8 cellular contexts compared by ENCODE assay signal in genomic region chr7:93921607-93922446, GRCh38.
DNase-seq lines count a peak whose midpoint lies in the region; ATAC-seq and TF ChIP-seq lines count a peak whose summit lies in the region.

TSS of gene GNG11 (plus strand) at chr7:93921735. CDS start at chr7:93922138, 403 bp downstream.

- no peaks in the 10 kb centered on the region for H3K27me3 ChIP-seq in muscle layer of colon (ENCODE audit: control insufficient read depth in 1 of 2, insufficient read depth in 2 of 2, low read length in 2 of 2)

- H3K4me3 ChIP-seq in fibroblast of mammary gland (ENCODE audit: control insufficient read depth, low read depth, low read length) = peak within 1 kb of the TSS; percentile 86
- peak within 1 kb of the TSS; percentile 28 to 95 for H3K4me3 ChIP-seq in muscle layer of colon (ENCODE audit: low read depth in 1 of 2, low read length in 2 of 2)

- DNase-seq in GM04504 (ENCODE audit: low read depth) (peak; percentile 61), HuH-7.5 (ENCODE audit: low spot score) (peak; percentile 6), fibroblast of mammary gland (ENCODE audit: low read depth) (peak; percentile 86), substantia nigra (lab: John Stamatoyannopoulos, UW) (peak in 45 of 49 donors; percentile 1 to 65 (median 31)), NCI-H345 treated with DMSO at 0.1 percent for 48 hours (lab: John Stamatoyannopoulos, UW; ENCODE audit: unreplicated experiment) (no peak)
- DNase-seq in activated CD8-positive, alpha-beta memory T cell treated with anti-CD3 and anti-CD28 coated beads, Interleukin-2, amount 50 U/mL, for 48 hours = peak; percentile 71

- H3K9me3 ChIP-seq in muscle layer of colon (ENCODE audit: low read length) = no peaks in the 10 kb centered on the region

- H3K9ac ChIP-seq in muscle layer of colon (ENCODE audit: low read length) = peak within 1 kb of the TSS; percentile 100

- H3K4me1 ChIP-seq in muscle layer of colon (ENCODE audit: insufficient read depth, low read length) = peaks cover 22% of the 10 kb centered on the region

- peak within 1 kb of the TSS; percentile 70 for H3K27ac ChIP-seq in muscle layer of colon (ENCODE audit: low read depth, low read length)
- H3K27ac ChIP-seq in substantia nigra (ENCODE audit: low read depth, low read length, poor library complexity, severe bottlenecking) = peak within 1 kb of the TSS; percentile 64

- peak; percentile 80 for ATAC-seq in GM21576 (IDR thresholded peaks at IDR 0.05; ENCODE audit: unreplicated experiment)

- no peak for TF ChIP-seq CTCF in fibroblast of mammary gland (conservative IDR thresholded peaks at IDR 0.05; ENCODE audit: control insufficient read depth, insufficient read depth, low read depth, low read length)

- H3K36me3 ChIP-seq in muscle layer of colon (ENCODE audit: insufficient read depth, low read length) = peaks cover 8% of the 10 kb centered on the region
